Comparison of ENCODE assay signal across 9 cellular contexts in genomic region chrX:118528089-118528753, GRCh38. TPM values are rescaled to one million over a fixed set of nuclear protein-coding genes. Genes with fewer than 3 reads are reported as not detected.
DNase-seq lines count a peak whose midpoint lies in the region; ATAC-seq and TF ChIP-seq lines count a peak whose summit lies in the region.
"Had no signal": no experiment of that assay in that cellular context is flagged by ENCODE, and none has a peak within 500 bp of the region (broad histone marks: within the 10 kb centered on the region; RNA-seq: fewer than 3 reads in every experiment).

No MANE protein-coding gene starts in this region.

- H3K36me3 ChIP-seq in lower lobe of right lung (no peaks in the 10 kb centered on the region), sigmoid colon (no peaks in the 10 kb centered on the region), endodermal cell (ENCODE audit: control insufficient read depth, insufficient read depth, low read length) (no peaks in the 10 kb centered on the region)
- H3K36me3 ChIP-seq: heart left ventricle had no signal

- H3K4me3 Mint-ChIP-seq in endodermal cell: no peak overlapping the region

- WGBS in sigmoid colon, 2 donors: 57 to 84% methylated on average over 10 of the region's 10 CpGs
- WGBS in endodermal cell (ENCODE audit: insufficient coverage in 1 of 2, insufficient read length in 1 of 2), 2 experiments: 90 to 92% methylated on average over 8 to 10 of the region's 10 CpGs

- no peak for TF ChIP-seq CTCF in lower lobe of right lung (IDR thresholded peaks at IDR 0.05)
- TF ChIP-seq CTCF in sigmoid colon (IDR thresholded peaks at IDR 0.05): no peak
- no peak for TF ChIP-seq CTCF in endodermal cell (conservative IDR thresholded peaks at IDR 0.05)

- H3K4me1 ChIP-seq in lower lobe of right lung (no peaks in the 10 kb centered on the region), sigmoid colon (peaks cover 0 to 23% (median 12%) of the 10 kb centered on the region in 4 donors), endodermal cell (ENCODE audit: control insufficient read depth, insufficient read depth, low read length) (no peaks in the 10 kb centered on the region)

- no peaks in the 10 kb centered on the region for H3K36me3 Mint-ChIP-seq in endodermal cell (ENCODE audit: low read depth)

- peaks cover 8% of the 10 kb centered on the region for H3K4me1 Mint-ChIP-seq in endodermal cell

- peak overlapping the region; percentile 17 for H3K4me3 ChIP-seq in lower lobe of right lung
- no peak overlapping the region for H3K4me3 ChIP-seq in sigmoid colon
- H3K4me3 ChIP-seq in endodermal cell (ENCODE audit: low read length): no peak overlapping the region

- peak; percentile 58 for ATAC-seq in GM19372 (IDR thresholded peaks at IDR 0.05; ENCODE audit: low read depth, unreplicated experiment)
- peak; percentile 83 for ATAC-seq in HG03342 (IDR thresholded peaks at IDR 0.05; ENCODE audit: unreplicated experiment)
- ATAC-seq in lower lobe of right lung: peak; percentile 39 to 42

- peaks cover 22% of the 10 kb centered on the region for H3K27me3 Mint-ChIP-seq in endodermal cell (ENCODE audit: insufficient read depth)

- TF ChIP-seq POLR2A in sigmoid colon (IDR thresholded peaks at IDR 0.05): no peak

- no peak for TF ChIP-seq EP300 in sigmoid colon (IDR thresholded peaks at IDR 0.05)

- peak; percentile 39 for DNase-seq in activated CD4-positive, alpha-beta T cell treated with anti-CD3 and anti-CD28 coated beads, Interleukin-2, amount 50 U/mL, for 1 hour
- DNase-seq in lower lobe of right lung (no peak), AG08396 (ENCODE audit: low spot score) (no peak), midbrain (lab: John Stamatoyannopoulos, UW) (no peak), sigmoid colon (no peak), endodermal cell (no peak)

- H3K9me3 ChIP-seq in lower lobe of right lung (no peaks in the 10 kb centered on the region), sigmoid colon (no peaks in the 10 kb centered on the region), endodermal cell (ENCODE audit: control insufficient read depth, low read length) (no peaks in the 10 kb centered on the region)
- H3K9me3 ChIP-seq: heart left ventricle had no signal

- H3K27ac ChIP-seq in lower lobe of right lung (peak overlapping the region; percentile 24), sigmoid colon (peak overlapping the region in 2 of 4 donors; percentile 22 to 31), endodermal cell (ENCODE audit: low read depth, low read length) (no peak overlapping the region)

- intact Hi-C loops in lower lobe of right lung (cut with DNase I) (no loop called here), sigmoid colon (cut with DNase I) (no loop called here)

- peaks cover 66% of the 10 kb centered on the region for H3K9me3 Mint-ChIP-seq in endodermal cell

- no peak overlapping the region for H3K27ac Mint-ChIP-seq in endodermal cell

- H3K27me3 ChIP-seq in lower lobe of right lung (ENCODE audit: low read depth) (no peaks in the 10 kb centered on the region), sigmoid colon (no peaks in the 10 kb centered on the region), endodermal cell (ENCODE audit: control insufficient read depth, insufficient read depth, low read length, poor library complexity, severe bottlenecking) (no peaks in the 10 kb centered on the region)
- H3K27me3 ChIP-seq: heart left ventricle had no signal

- H3K9ac ChIP-seq in endodermal cell (ENCODE audit: extremely low read depth, low read length, poor library complexity, severe bottlenecking): no peak overlapping the region

RNA-seq across cellular contexts. Expression of gene DOCK11, which starts 32.6 kb away (rescaled TPM):
- total RNA-seq in lower lobe of right lung (76.2 TPM), sigmoid colon (10 to 100 TPM; 40.7 to 54.6 (median 45.5) TPM), endodermal cell (1 to 10 TPM; 3.1 to 3.4 TPM)
- 10 to 100 TPM in 1 of 3 donors, 1 to 10 TPM in 2; 3.2 to 14.4 (median 4.8) TPM for polyA plus RNA-seq in sigmoid colon
- 14.8 TPM for polyA plus RNA-seq in endodermal cell (2013, experiment 1 of 2)
- 12.0 TPM for polyA plus RNA-seq in endodermal cell (2013, experiment 2 of 2)

Comparison
In these comparisons a context has a peak if more than half of its experiments do, and no peak if none do; other contexts are left out.
1. RNA of gene DOCK11, which starts 32.6 kb away (total RNA-seq): 76.2 TPM in lower lobe of right lung (single experiment) and 40.7 to 54.6 TPM in sigmoid colon; 3.1 to 3.4 TPM in endodermal cell; every median in the first group is over 4 times any median in the second.
2. Peak in every context shown above with its lines, with median percentiles within 50 percentile points of each other: ATAC-seq.